8 cellular contexts compared by ENCODE assay signal in genomic region chr18:21598726-21599584, GRCh38. TPM values are rescaled to one million over a fixed set of nuclear protein-coding genes. Genes with fewer than 3 reads are reported as not detected.
DNase-seq lines count a peak whose midpoint lies in the region; ATAC-seq and TF ChIP-seq lines count a peak whose summit lies in the region.

No MANE protein-coding gene starts in this region.

- intact Hi-C loops in esophagus squamous epithelium (cut with DNase I), result no loop called here

- POLR2A ChIA-PET in activated CD4-positive, alpha-beta T cell treated with anti-CD3 and anti-CD28 coated beads, Interleukin-2, amount 10 ng/mL, durations not matched to agents 7 days and 5 days (lab: Charles Lee), result no interaction called here
- POLR2A ChIA-PET in RWPE1 (lab: Yijun Ruan, JAX; ENCODE audit: low non-redundant PET), result no interaction called here

- H3K27ac ChIP-seq in RWPE1, result peak overlapping the region; percentile 98
- H3K27ac ChIP-seq in esophagus squamous epithelium, result peak overlapping the region; percentile 97 to 100 (median 98)
- no peak overlapping the region for H3K27ac ChIP-seq in rectal smooth muscle tissue (ENCODE audit: low read depth, low read length)

- peaks cover under 1% of the 10 kb centered on the region for H3K9me3 Mint-ChIP-seq in activated CD4-positive, alpha-beta T cell treated with anti-CD3 and anti-CD28 coated beads, Interleukin-2, amount 10 ng/mL, durations not matched to agents 7 days and 5 days

- H3K36me3 Mint-ChIP-seq in activated CD4-positive, alpha-beta T cell treated with anti-CD3 and anti-CD28 coated beads, Interleukin-2, amount 10 ng/mL, durations not matched to agents 7 days and 5 days (ENCODE audit: low read depth), result peaks cover 7% of the 10 kb centered on the region

- peaks cover 34% of the 10 kb centered on the region for H3K4me1 Mint-ChIP-seq in activated CD4-positive, alpha-beta T cell treated with anti-CD3 and anti-CD28 coated beads, Interleukin-2, amount 10 ng/mL, durations not matched to agents 7 days and 5 days

- CTCF ChIA-PET in activated CD4-positive, alpha-beta T cell treated with anti-CD3 and anti-CD28 coated beads, Interleukin-2, amount 10 ng/mL, durations not matched to agents 7 days and 5 days (lab: Charles Lee), result interaction anchor here (1.5 to 8.9 kb wide), 4 partner anchors 9 to 19 kb away, joined by 3 to 139 read pairs (median 24); partner anchors contain the start of gene SNRPD1
- CTCF ChIA-PET in RWPE1 (lab: Yijun Ruan, JAX), result interaction anchor here (0.6 kb wide), 1 partner anchor 45 kb away, joined by 3 read pairs; no protein-coding TSS in a partner anchor

- H3K27me3 ChIP-seq in esophagus squamous epithelium, result no peaks in the 10 kb centered on the region
- H3K27me3 ChIP-seq in rectal smooth muscle tissue (ENCODE audit: control insufficient read depth, insufficient read depth, low read length), result no peaks in the 10 kb centered on the region

- TF ChIP-seq POLR2A in esophagus squamous epithelium (IDR thresholded peaks at IDR 0.05), result no peak

- H3K27me3 Mint-ChIP-seq in activated CD4-positive, alpha-beta T cell treated with anti-CD3 and anti-CD28 coated beads, Interleukin-2, amount 10 ng/mL, durations not matched to agents 7 days and 5 days, result no peaks in the 10 kb centered on the region

- no peak overlapping the region for H3K9ac ChIP-seq in rectal smooth muscle tissue (ENCODE audit: low read length)

- ATAC-seq in GM18858 (IDR thresholded peaks at IDR 0.05; ENCODE audit: unreplicated experiment) (no peak), GM19467 (IDR thresholded peaks at IDR 0.05; ENCODE audit: unreplicated experiment) (no peak)

- peak overlapping the region; percentile 99 for H3K27ac Mint-ChIP-seq in activated CD4-positive, alpha-beta T cell treated with anti-CD3 and anti-CD28 coated beads, Interleukin-2, amount 10 ng/mL, durations not matched to agents 7 days and 5 days

- no peak for DNase-seq in activated CD4-positive, alpha-beta T cell treated with anti-CD3 and anti-CD28 coated beads, Interleukin-2, amount 10 ng/mL, durations not matched to agents 7 days and 5 days
- DNase-seq in activated CD4-positive, alpha-beta T cell treated with anti-CD3 and anti-CD28 coated beads, Interleukin-2, amount 50 U/mL, for 4 hours, result no peak
- no peak for DNase-seq in RWPE1 (ENCODE audit: low spot score)
- no peak for DNase-seq in esophagus squamous epithelium (lab: John Stamatoyannopoulos, UW)
- DNase-seq in NCI-H345 (lab: John Stamatoyannopoulos, UW), result no peak

- H3K4me3 ChIP-seq in esophagus squamous epithelium, result peak overlapping the region; percentile 74 to 98 (median 85)
- peak overlapping the region; percentile 83 for H3K4me3 ChIP-seq in rectal smooth muscle tissue (ENCODE audit: low read length)

- H3K36me3 ChIP-seq in esophagus squamous epithelium (no peaks in the 10 kb centered on the region), rectal smooth muscle tissue (ENCODE audit: control insufficient read depth, insufficient read depth, low read length) (peaks cover 2% of the 10 kb centered on the region)

- WGBS in esophagus squamous epithelium, 2 donors, result 37 to 40% methylated on average over 11 to 18 of the region's 18 CpGs

- TF ChIP-seq CTCF in RWPE1 (conservative IDR thresholded peaks at IDR 0.05; ENCODE audit: low read depth), result no peak
- TF ChIP-seq CTCF in esophagus squamous epithelium (IDR thresholded peaks at IDR 0.05), result no peak

- peak overlapping the region; percentile 91 for H3K4me3 Mint-ChIP-seq in activated CD4-positive, alpha-beta T cell treated with anti-CD3 and anti-CD28 coated beads, Interleukin-2, amount 10 ng/mL, durations not matched to agents 7 days and 5 days

- no peaks in the 10 kb centered on the region for H3K9me3 ChIP-seq in esophagus squamous epithelium

- H3K4me1 ChIP-seq in esophagus squamous epithelium (peaks cover 10 to 39% (median 10%) of the 10 kb centered on the region in 3 donors), rectal smooth muscle tissue (ENCODE audit: control insufficient read depth, insufficient read depth, low read length) (no peaks in the 10 kb centered on the region)

RNA-seq across cellular contexts. Expression of gene ESCO1, which starts 1.5 kb away (rescaled TPM):
- 10 to 100 TPM; 19.3 to 23.3 TPM for total RNA-seq in activated CD4-positive, alpha-beta T cell treated with anti-CD3 and anti-CD28 coated beads, Interleukin-2, amount 10 ng/mL, durations not matched to agents 7 days and 5 days
- total RNA-seq in esophagus squamous epithelium, result 10 to 100 TPM in 3 of 4 donors, 1 to 10 TPM in 1; 8.7 to 17.1 (median 14.6) TPM

RNA-seq across cellular contexts. Expression of gene SNRPD1, which starts 13.2 kb away (rescaled TPM):
- 100 to 1,000 TPM in 1 of 2 experiments, 10 to 100 TPM in 1; 69.7 to 101 TPM for total RNA-seq in activated CD4-positive, alpha-beta T cell treated with anti-CD3 and anti-CD28 coated beads, Interleukin-2, amount 10 ng/mL, durations not matched to agents 7 days and 5 days
- total RNA-seq in esophagus squamous epithelium, result 10 to 100 TPM in 3 of 4 donors, 1 to 10 TPM in 1; 4.4 to 19.5 (median 12.1) TPM
